Comparison of ENCODE assay signal across 27 cellular contexts in the genomic region with DNA sequence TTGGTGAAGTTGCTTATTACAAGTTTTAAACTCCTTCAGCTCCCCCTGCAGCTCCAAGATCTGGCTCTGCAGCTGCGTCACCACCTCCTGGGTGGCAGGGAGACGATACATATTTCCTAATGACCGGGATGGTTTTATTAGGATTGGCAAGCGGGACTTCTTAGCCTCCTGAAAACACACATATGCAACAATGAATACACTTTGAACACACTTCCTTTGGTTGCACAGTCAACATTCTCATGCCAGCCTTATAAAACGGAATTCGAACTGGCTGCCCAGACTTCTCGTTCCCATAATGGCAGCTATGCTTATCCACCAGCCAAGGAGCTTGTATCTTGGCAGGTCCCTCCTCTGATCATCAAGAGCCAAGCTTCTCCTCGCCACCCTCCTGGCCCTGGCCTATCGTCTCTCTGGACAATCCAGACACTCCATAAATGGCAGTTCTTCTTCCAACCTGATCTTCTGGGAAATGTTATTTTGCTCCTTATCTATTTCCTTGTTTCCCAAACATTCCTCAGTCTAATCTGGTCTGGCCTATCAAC.
"Had no signal": no experiment of that assay in that cellular context is flagged by ENCODE, and none has a peak within 500 bp of the region (broad histone marks: within the 10 kb centered on the region; RNA-seq: fewer than 3 reads in every experiment).

No MANE protein-coding gene starts in this region.

- H3K27ac Mint-ChIP-seq: dendritic cell treated with granulocyte-macrophage colony-stimulating factor and Interleukin-4, amounts not matched to agents 40 ng/mL and 50 ng/mL, for 4 days; endodermal cell had no signal

- H3K4me1 ChIP-seq: vagina had no signal

- H3K4me3 ChIP-seq: gastrocnemius medialis, heart left ventricle, lung, ovary, smooth muscle cell, vagina had no signal

- H3K9me3 Mint-ChIP-seq: dendritic cell treated with granulocyte-macrophage colony-stimulating factor and Interleukin-4, amounts not matched to agents 40 ng/mL and 50 ng/mL, for 4 days; endodermal cell; naive thymus-derived CD8-positive, alpha-beta T cell had no signal

- H3K9me3 ChIP-seq: gastrocnemius medialis, heart left ventricle, ovary, vagina had no signal

- DNase-seq: central memory CD4-positive, alpha-beta T cell; effector CD8-positive, alpha-beta T cell; endodermal cell; foreskin fibroblast; gastrocnemius medialis; heart left ventricle; hippocampal formation; left colon; naive thymus-derived CD8-positive, alpha-beta T cell; occipital lobe; ovary; posterior cingulate gyrus; retina; stimulated activated CD4-positive, alpha-beta T cell treated with anti-CD3 and anti-CD28 coated beads, Interleukin-12 subunit alpha, Interleukin-12 subunit beta, amount 100 ng/mL, for 4 hours; stimulated activated CD4-positive, alpha-beta T cell treated with anti-CD3 and anti-CD28 coated beads, Interleukin-1b, Interleukin-23, amount 100 ng/mL, for 48 hours; stimulated activated CD4-positive, alpha-beta T cell treated with anti-CD3 and anti-CD28 coated beads, Interleukin-4, amount 100 ng/mL, for 1 hour; stimulated activated CD8-positive, alpha-beta memory T cell treated with anti-CD3 and anti-CD28 coated beads, Interleukin-4, amount 100 ng/mL, for 48 hours; stimulated activated naive CD8-positive, alpha-beta T cell treated with anti-CD3 and anti-CD28 coated beads, Interleukin-15, Interleukin-2, amounts not matched to agents 100 U/mL and 50 U/mL, for 24 hours; substantia nigra; trophoblast cell had no signal

- ATAC-seq: esophagus mucosa; gastrocnemius medialis; heart left ventricle; left colon; naive thymus-derived CD8-positive, alpha-beta T cell; sciatic nerve; stimulated activated naive CD8-positive, alpha-beta T cell treated with anti-CD3 and anti-CD28 coated beads, Interleukin-15, Interleukin-2, amounts not matched to agents 100 U/mL and 50 U/mL, for 24 hours had no signal

- H3K36me3 ChIP-seq: ovary had no signal

- H3K4me3 Mint-ChIP-seq: dendritic cell treated with granulocyte-macrophage colony-stimulating factor and Interleukin-4, amounts not matched to agents 40 ng/mL and 50 ng/mL, for 4 days; endodermal cell; naive thymus-derived CD8-positive, alpha-beta T cell had no signal

- H3K27ac ChIP-seq: epithelial cell of prostate, gastrocnemius medialis, heart left ventricle, ovary, vagina had no signal

- H3K27me3 ChIP-seq: gastrocnemius medialis, heart left ventricle, ovary, vagina had no signal

- H3K4me1 Mint-ChIP-seq: endodermal cell had no signal

- H3K27me3 Mint-ChIP-seq: dendritic cell treated with granulocyte-macrophage colony-stimulating factor and Interleukin-4, amounts not matched to agents 40 ng/mL and 50 ng/mL, for 4 days; naive thymus-derived CD8-positive, alpha-beta T cell had no signal
